ENCODE assay signal across 12 cellular contexts in genomic region chr20:32132911-32133549, GRCh38. TPM values are rescaled to one million over a fixed set of nuclear protein-coding genes. Genes with fewer than 3 reads are reported as not detected.
A peak's percentile ranks its signal among the peaks of the same experiment; 100 is the strongest.
DNase-seq lines count a peak whose midpoint lies in the region; ATAC-seq and TF ChIP-seq lines count a peak whose summit lies in the region.
"Had no signal": no experiment of that assay in that cellular context is flagged by ENCODE, and none has a peak within 500 bp of the region (broad histone marks: within the 10 kb centered on the region; RNA-seq: fewer than 3 reads in every experiment).

No MANE protein-coding gene starts in this region.

- H3K27me3 Mint-ChIP-seq in activated T-helper 17 cell treated with anti-CD3 and anti-CD28 coated beads, Interleukin-2, amount 50 U/mL, for 72 hours, result no peaks in the 10 kb centered on the region
- H3K27me3 Mint-ChIP-seq in activated naive CD4-positive, alpha-beta T cell treated with anti-CD3 and anti-CD28 coated beads, Interleukin-2, amount 10 ng/mL, durations not matched to agents 7 days and 5 days, result no peaks in the 10 kb centered on the region

- no peak overlapping the region for H3K4me3 Mint-ChIP-seq in activated T-helper 17 cell treated with anti-CD3 and anti-CD28 coated beads, Interleukin-2, amount 50 U/mL, for 72 hours
- H3K4me3 Mint-ChIP-seq in activated naive CD4-positive, alpha-beta T cell treated with anti-CD3 and anti-CD28 coated beads, Interleukin-2, amount 10 ng/mL, durations not matched to agents 7 days and 5 days, result no peak overlapping the region
- H3K4me3 Mint-ChIP-seq: stimulated activated effector memory CD8-positive, alpha-beta T cell treated with anti-CD3 and anti-CD28 coated beads, Interleukin-12 subunit alpha, Interleukin-12 subunit beta, amount 100 ng/mL, for 72 hours had no signal

- no peaks in the 10 kb centered on the region for H3K9me3 Mint-ChIP-seq in activated T-helper 17 cell treated with anti-CD3 and anti-CD28 coated beads, Interleukin-2, amount 50 U/mL, for 72 hours
- no peaks in the 10 kb centered on the region for H3K9me3 Mint-ChIP-seq in activated naive CD4-positive, alpha-beta T cell treated with anti-CD3 and anti-CD28 coated beads, Interleukin-2, amount 10 ng/mL, durations not matched to agents 7 days and 5 days
- H3K9me3 Mint-ChIP-seq: stimulated activated effector memory CD8-positive, alpha-beta T cell treated with anti-CD3 and anti-CD28 coated beads, Interleukin-12 subunit alpha, Interleukin-12 subunit beta, amount 100 ng/mL, for 72 hours had no signal

- DNase-seq in erythroblast (lab: John Stamatoyannopoulos, UW) (no peak), NCI-H446 treated with DMSO at 0.1 percent for 48 hours (lab: John Stamatoyannopoulos, UW) (no peak)
- DNase-seq in activated naive CD4-positive, alpha-beta T cell treated with anti-CD3 and anti-CD28 coated beads, Interleukin-2, amount 10 ng/mL, durations not matched to agents 7 days and 5 days, result no peak
- DNase-seq: COR-L47, hippocampal formation, NCI-H2171, ovary had no signal

- ATAC-seq in GM18870 (IDR thresholded peaks at IDR 0.05; ENCODE audit: unreplicated experiment) (peak; percentile 88), GM21515 (IDR thresholded peaks at IDR 0.05; ENCODE audit: unreplicated experiment) (peak; percentile 94), HG03060 (IDR thresholded peaks at IDR 0.05; ENCODE audit: low read depth, unreplicated experiment) (peak; percentile 71)
- ATAC-seq in activated T-helper 17 cell treated with anti-CD3 and anti-CD28 coated beads, Interleukin-2, amount 50 U/mL, for 72 hours (replicated peaks), result no peak
- ATAC-seq: stimulated activated effector memory CD8-positive, alpha-beta T cell treated with anti-CD3 and anti-CD28 coated beads, Interleukin-12 subunit alpha, Interleukin-12 subunit beta, amount 100 ng/mL, for 72 hours had no signal

- H3K27ac Mint-ChIP-seq in activated T-helper 17 cell treated with anti-CD3 and anti-CD28 coated beads, Interleukin-2, amount 50 U/mL, for 72 hours, result peak overlapping the region; percentile 32
- no peak overlapping the region for H3K27ac Mint-ChIP-seq in activated naive CD4-positive, alpha-beta T cell treated with anti-CD3 and anti-CD28 coated beads, Interleukin-2, amount 10 ng/mL, durations not matched to agents 7 days and 5 days
- H3K27ac Mint-ChIP-seq: stimulated activated effector memory CD8-positive, alpha-beta T cell treated with anti-CD3 and anti-CD28 coated beads, Interleukin-12 subunit alpha, Interleukin-12 subunit beta, amount 100 ng/mL, for 72 hours had no signal

- H3K4me1 Mint-ChIP-seq in activated T-helper 17 cell treated with anti-CD3 and anti-CD28 coated beads, Interleukin-2, amount 50 U/mL, for 72 hours, result peaks cover 16% of the 10 kb centered on the region
- no peaks in the 10 kb centered on the region for H3K4me1 Mint-ChIP-seq in activated naive CD4-positive, alpha-beta T cell treated with anti-CD3 and anti-CD28 coated beads, Interleukin-2, amount 10 ng/mL, durations not matched to agents 7 days and 5 days

- no peak for TF ChIP-seq POLR2A in erythroblast (IDR thresholded peaks at IDR 0.05; ENCODE audit: low read length)

- CTCF ChIA-PET in activated naive CD4-positive, alpha-beta T cell treated with anti-CD3 and anti-CD28 coated beads, Interleukin-2, amount 10 ng/mL, durations not matched to agents 7 days and 5 days (lab: Charles Lee), result interaction anchor here (0.9 kb wide), 1 partner anchor 13 kb away, joined by 3 read pairs; no protein-coding TSS in a partner anchor

- H3K36me3 Mint-ChIP-seq in activated T-helper 17 cell treated with anti-CD3 and anti-CD28 coated beads, Interleukin-2, amount 50 U/mL, for 72 hours (ENCODE audit: low read depth), result peaks cover 70% of the 10 kb centered on the region
- H3K36me3 Mint-ChIP-seq in activated naive CD4-positive, alpha-beta T cell treated with anti-CD3 and anti-CD28 coated beads, Interleukin-2, amount 10 ng/mL, durations not matched to agents 7 days and 5 days, result peaks cover 7% of the 10 kb centered on the region

RNA-seq across cellular contexts. Expression of gene TM9SF4, which starts 23.5 kb away (rescaled TPM):
- total RNA-seq in activated T-helper 17 cell treated with anti-CD3 and anti-CD28 coated beads, Interleukin-2, amount 50 U/mL, for 72 hours, result 10 to 100 TPM; 47.0 to 47.4 TPM
